1 cellular context compared by ENCODE assay signal in the genomic region with DNA sequence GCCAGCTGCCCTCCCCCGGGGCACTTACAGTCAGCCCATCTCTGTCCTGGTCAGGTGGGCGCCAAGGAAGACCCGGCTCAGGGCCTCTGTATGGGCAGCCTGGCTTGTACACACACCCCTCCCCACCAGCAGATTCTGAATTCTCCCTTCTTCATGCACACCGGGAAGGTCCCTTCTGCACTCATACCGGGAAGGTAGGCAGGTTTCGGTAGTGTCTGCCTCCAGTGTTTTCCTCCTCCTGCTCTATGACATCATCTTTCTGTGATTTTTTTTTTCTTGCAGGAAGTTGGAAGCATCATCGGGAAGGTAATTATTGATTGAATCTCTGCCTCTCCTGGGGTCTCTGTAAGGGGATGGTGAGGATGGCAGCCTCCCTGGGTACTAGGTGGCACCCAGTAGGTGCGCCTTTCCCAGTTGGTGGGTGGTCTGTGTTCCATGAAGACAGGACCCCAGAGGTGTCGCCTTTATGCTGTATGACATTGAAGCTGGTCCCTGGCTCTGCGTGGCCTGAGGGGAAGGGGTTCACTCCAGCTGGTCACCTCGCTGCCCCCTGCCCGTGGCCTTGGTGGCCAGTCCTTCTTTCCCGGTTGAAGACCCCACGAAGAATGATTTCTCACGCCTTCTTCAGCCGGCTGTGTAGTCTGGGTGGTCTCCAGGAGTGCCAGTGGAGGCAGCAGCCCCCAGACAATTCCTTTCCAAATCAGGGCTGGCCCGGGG.
TF ChIP-seq lines count a peak whose summit lies in the region.

No MANE protein-coding gene starts in this region.

TF ChIP-seq in HEK293, 187 proteins besides CTCF, POLR2A, EP300 and RAD21 (continued from another document):
- TF ChIP-seq, protein P1, sequence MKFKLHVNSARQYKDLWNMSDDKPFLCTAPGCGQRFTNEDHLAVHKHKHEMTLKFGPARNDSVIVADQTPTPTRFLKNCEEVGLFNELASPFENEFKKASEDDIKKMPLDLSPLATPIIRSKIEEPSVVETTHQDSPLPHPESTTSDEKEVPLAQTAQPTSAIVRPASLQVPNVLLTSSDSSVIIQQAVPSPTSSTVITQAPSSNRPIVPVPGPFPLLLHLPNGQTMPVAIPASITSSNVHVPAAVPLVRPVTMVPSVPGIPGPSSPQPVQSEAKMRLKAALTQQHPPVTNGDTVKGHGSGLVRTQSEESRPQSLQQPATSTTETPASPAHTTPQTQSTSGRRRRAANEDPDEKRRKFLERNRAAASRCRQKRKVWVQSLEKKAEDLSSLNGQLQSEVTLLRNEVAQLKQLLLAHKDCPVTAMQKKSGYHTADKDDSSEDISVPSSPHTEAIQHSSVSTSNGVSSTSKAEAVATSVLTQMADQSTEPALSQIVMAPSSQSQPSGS (tag by site-specific recombination; IDR thresholded peaks at IDR 0.05; ENCODE audit: low read depth): peak; percentile 88
- TF ChIP-seq, protein P2, sequence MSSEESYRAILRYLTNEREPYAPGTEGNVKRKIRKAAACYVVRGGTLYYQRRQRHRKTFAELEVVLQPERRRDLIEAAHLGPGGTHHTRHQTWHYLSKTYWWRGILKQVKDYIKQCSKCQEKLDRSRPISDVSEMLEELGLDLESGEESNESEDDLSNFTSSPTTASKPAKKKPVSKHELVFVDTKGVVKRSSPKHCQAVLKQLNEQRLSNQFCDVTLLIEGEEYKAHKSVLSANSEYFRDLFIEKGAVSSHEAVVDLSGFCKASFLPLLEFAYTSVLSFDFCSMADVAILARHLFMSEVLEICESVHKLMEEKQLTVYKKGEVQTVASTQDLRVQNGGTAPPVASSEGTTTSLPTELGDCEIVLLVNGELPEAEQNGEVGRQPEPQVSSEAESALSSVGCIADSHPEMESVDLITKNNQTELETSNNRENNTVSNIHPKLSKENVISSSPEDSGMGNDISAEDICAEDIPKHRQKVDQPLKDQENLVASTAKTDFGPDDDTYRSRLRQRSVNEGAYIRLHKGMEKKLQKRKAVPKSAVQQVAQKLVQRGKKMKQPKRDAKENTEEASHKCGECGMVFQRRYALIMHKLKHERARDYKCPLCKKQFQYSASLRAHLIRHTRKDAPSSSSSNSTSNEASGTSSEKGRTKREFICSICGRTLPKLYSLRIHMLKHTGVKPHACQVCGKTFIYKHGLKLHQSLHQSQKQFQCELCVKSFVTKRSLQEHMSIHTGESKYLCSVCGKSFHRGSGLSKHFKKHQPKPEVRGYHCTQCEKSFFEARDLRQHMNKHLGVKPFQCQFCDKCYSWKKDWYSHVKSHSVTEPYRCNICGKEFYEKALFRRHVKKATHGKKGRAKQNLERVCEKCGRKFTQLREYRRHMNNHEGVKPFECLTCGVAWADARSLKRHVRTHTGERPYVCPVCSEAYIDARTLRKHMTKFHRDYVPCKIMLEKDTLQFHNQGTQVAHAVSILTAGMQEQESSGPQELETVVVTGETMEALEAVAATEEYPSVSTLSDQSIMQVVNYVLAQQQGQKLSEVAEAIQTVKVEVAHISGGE (tag by site-specific recombination; conservative IDR thresholded peaks at IDR 0.05; ENCODE audit: low read depth): no peak
- TF ChIP-seq, protein P3, sequence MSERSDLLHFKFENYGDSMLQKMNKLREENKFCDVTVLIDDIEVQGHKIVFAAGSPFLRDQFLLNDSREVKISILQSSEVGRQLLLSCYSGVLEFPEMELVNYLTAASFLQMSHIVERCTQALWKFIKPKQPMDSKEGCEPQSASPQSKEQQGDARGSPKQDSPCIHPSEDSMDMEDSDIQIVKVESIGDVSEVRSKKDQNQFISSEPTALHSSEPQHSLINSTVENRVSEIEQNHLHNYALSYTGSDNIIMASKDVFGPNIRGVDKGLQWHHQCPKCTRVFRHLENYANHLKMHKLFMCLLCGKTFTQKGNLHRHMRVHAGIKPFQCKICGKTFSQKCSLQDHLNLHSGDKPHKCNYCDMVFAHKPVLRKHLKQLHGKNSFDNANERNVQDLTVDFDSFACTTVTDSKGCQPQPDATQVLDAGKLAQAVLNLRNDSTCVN (tag by site-specific recombination; optimal IDR thresholded peaks at IDR 0.05): no peak
- TF ChIP-seq ZNF391 (tag by site-specific recombination; IDR thresholded peaks at IDR 0.05; ENCODE audit: borderline replicate concordance, low read depth): no peak
- no peak for TF ChIP-seq MZF1 (tag by site-specific recombination; IDR thresholded peaks at IDR 0.05; ENCODE audit: borderline replicate concordance)
- no peak for TF ChIP-seq MYNN (tag by site-specific recombination; IDR thresholded peaks at IDR 0.05; ENCODE audit: borderline replicate concordance)
- no peak for TF ChIP-seq YY1 (tag by site-specific recombination; IDR thresholded peaks at IDR 0.05)
- TF ChIP-seq, protein P4, sequence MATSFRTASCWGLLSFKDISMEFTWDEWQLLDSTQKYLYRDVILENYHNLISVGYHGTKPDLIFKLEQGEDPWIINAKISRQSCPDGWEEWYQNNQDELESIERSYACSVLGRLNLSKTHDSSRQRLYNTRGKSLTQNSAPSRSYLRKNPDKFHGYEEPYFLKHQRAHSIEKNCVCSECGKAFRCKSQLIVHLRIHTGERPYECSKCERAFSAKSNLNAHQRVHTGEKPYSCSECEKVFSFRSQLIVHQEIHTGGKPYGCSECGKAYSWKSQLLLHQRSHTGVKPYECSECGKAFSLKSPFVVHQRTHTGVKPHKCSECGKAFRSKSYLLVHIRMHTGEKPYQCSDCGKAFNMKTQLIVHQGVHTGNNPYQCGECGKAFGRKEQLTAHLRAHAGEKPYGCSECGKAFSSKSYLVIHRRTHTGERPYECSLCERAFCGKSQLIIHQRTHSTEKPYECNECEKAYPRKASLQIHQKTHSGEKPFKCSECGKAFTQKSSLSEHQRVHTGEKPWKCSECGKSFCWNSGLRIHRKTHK (tag by site-specific recombination; IDR thresholded peaks at IDR 0.05): no peak
- TF ChIP-seq, protein P5, sequence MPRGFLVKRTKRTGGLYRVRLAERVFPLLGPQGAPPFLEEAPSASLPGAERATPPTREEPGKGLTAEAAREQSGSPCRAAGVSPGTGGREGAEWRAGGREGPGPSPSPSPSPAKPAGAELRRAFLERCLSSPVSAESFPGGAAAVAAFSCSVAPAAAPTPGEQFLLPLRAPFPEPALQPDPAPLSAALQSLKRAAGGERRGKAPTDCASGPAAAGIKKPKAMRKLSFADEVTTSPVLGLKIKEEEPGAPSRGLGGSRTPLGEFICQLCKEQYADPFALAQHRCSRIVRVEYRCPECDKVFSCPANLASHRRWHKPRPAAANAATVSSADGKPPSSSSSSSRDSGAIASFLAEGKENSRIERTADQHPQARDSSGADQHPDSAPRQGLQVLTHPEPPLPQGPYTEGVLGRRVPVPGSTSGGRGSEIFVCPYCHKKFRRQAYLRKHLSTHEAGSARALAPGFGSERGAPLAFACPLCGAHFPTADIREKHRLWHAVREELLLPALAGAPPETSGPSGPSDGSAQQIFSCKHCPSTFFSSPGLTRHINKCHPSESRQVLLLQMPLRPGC (tag by site-specific recombination; IDR thresholded peaks at IDR 0.05): no peak
- no peak for TF ChIP-seq GLI2 (tag by site-specific recombination; IDR thresholded peaks at IDR 0.05; ENCODE audit: borderline replicate concordance, low read depth)
- TF ChIP-seq ZNF548 (tag by site-specific recombination; IDR thresholded peaks at IDR 0.05): no peak
- no peak for TF ChIP-seq ZSCAN16 (tag by site-specific recombination; IDR thresholded peaks at IDR 0.05)
- no peak for TF ChIP-seq ZNF140 (tag by site-specific recombination; IDR thresholded peaks at IDR 0.05)
- TF ChIP-seq, protein P6, sequence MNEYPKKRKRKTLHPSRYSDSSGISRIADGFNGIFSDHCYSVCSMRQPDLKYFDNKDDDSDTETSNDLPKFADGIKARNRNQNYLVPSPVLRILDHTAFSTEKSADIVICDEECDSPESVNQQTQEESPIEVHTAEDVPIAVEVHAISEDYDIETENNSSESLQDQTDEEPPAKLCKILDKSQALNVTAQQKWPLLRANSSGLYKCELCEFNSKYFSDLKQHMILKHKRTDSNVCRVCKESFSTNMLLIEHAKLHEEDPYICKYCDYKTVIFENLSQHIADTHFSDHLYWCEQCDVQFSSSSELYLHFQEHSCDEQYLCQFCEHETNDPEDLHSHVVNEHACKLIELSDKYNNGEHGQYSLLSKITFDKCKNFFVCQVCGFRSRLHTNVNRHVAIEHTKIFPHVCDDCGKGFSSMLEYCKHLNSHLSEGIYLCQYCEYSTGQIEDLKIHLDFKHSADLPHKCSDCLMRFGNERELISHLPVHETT (tag by site-specific recombination; IDR thresholded peaks at IDR 0.05): no peak
- no peak for TF ChIP-seq ZNF785 (tag by site-specific recombination; IDR thresholded peaks at IDR 0.05)
- 0 out of 2 replicates have a peak, but pooled peaks have one; percentile 41 for TF ChIP-seq ZNF629 (tag by site-specific recombination; IDR thresholded peaks at IDR 0.05)
- TF ChIP-seq MEIS1 (CRISPR knock-in tag; IDR thresholded peaks at IDR 0.05; ENCODE audit: borderline replicate concordance): no peak
- TF ChIP-seq ZBTB21 (tag by site-specific recombination; IDR thresholded peaks at IDR 0.05): 0 out of 2 replicates have a peak, but pooled peaks have one; percentile 29
